ENCODE assay signal across 13 cellular contexts in genomic region chr12:52190860-52191729, GRCh38. TPM values are rescaled to one million over a fixed set of nuclear protein-coding genes. Genes with fewer than 3 reads are reported as not detected.
DNase-seq lines count a peak whose midpoint lies in the region; ATAC-seq and TF ChIP-seq lines count a peak whose summit lies in the region.
"Had no signal": no experiment of that assay in that cellular context is flagged by ENCODE, and none has a peak within 500 bp of the region (broad histone marks: within the 10 kb centered on the region; RNA-seq: fewer than 3 reads in every experiment).

No MANE protein-coding gene starts in this region.

- H3K4me3 ChIP-seq in GM23248 (no peak overlapping the region), SJSA1 (peak overlapping the region; percentile 3; the same call in 1 of the 2 replicates), hepatocyte (no peak overlapping the region), smooth muscle cell (no peak overlapping the region)

- ATAC-seq in HG03025 (IDR thresholded peaks at IDR 0.05; ENCODE audit: low FRiP score, unreplicated experiment), result no peak

- no peaks in the 10 kb centered on the region for H3K79me2 ChIP-seq in GM23248 (ENCODE audit: insufficient read depth)
- no peaks in the 10 kb centered on the region for H3K79me2 ChIP-seq in hepatocyte
- no peaks in the 10 kb centered on the region for H3K79me2 ChIP-seq in smooth muscle cell (ENCODE audit: low read depth)

- peak; percentile 47 for DNase-seq in GM23248
- DNase-seq in SJSA1 (ENCODE audit: low read depth in 1 of 2, low spot score in 2 of 2), result peak; percentile 86 to 87
- DNase-seq in hepatocyte (ENCODE audit: low spot score), result no peak
- no peak for DNase-seq in smooth muscle cell (lab: John Stamatoyannopoulos, UW; ENCODE audit: unreplicated experiment)
- DNase-seq in activated effector memory CD4-positive, alpha-beta T cell treated with Interleukin-2 at 50 U/mL for 16 hours, result no peak
- DNase-seq in NOMO-1 (lab: John Stamatoyannopoulos, UW; ENCODE audit: unreplicated experiment in 2 of 2), result no peak
- DNase-seq in CD1c-positive myeloid dendritic cell (ENCODE audit: extremely low spot score), result no peak
- DNase-seq: activated CD8-positive, alpha-beta memory T cell treated with anti-CD3 and anti-CD28 coated beads, Interleukin-2, amount 50 U/mL, for 4 hours; DND-41; kidney glomerular epithelial cell; T-helper 9 cell had no signal

- 75 to 78% methylated on average over 16 of the region's 16 CpGs for WGBS in GM23248 (ENCODE audit: low coverage in 1 of 2, low lambda C conversion rate in 2 of 2, missing lambda C conversion rate in 2 of 2), 2 experiments
- WGBS in hepatocyte (ENCODE audit: low lambda C conversion rate, missing lambda C conversion rate), result 87% methylated on average over 16 of the region's 16 CpGs
- WGBS in smooth muscle cell (ENCODE audit: low lambda C conversion rate), result 89% methylated on average over 15 of the region's 16 CpGs

- H3K27me3 ChIP-seq in GM23248 (replicated peaks; ENCODE audit: insufficient read depth) (no peaks in the 10 kb centered on the region), SJSA1 (replicated peaks) (no peaks in the 10 kb centered on the region), hepatocyte (no peaks in the 10 kb centered on the region), smooth muscle cell (ENCODE audit: low read depth) (no peaks in the 10 kb centered on the region)

- H3K4me2 ChIP-seq in GM23248 (ENCODE audit: unreplicated experiment) (peak overlapping the region; percentile 59), hepatocyte (no peak overlapping the region), smooth muscle cell (peak overlapping the region; percentile 64)

- H3K36me3 ChIP-seq in GM23248 (ENCODE audit: low read depth), result no peaks in the 10 kb centered on the region
- no peaks in the 10 kb centered on the region for H3K36me3 ChIP-seq in SJSA1
- no peaks in the 10 kb centered on the region for H3K36me3 ChIP-seq in hepatocyte (replicated peaks; ENCODE audit: insufficient read depth, low read depth)
- no peaks in the 10 kb centered on the region for H3K36me3 ChIP-seq in smooth muscle cell (ENCODE audit: low read depth)

- H3K4me1 ChIP-seq in GM23248 (ENCODE audit: insufficient read depth) (peaks cover 69% of the 10 kb centered on the region), SJSA1 (replicated peaks) (peaks cover 93% of the 10 kb centered on the region), hepatocyte (ENCODE audit: insufficient read depth) (peaks cover 47% of the 10 kb centered on the region), smooth muscle cell (ENCODE audit: low read depth) (peaks cover 25% of the 10 kb centered on the region)

- TF ChIP-seq CTCF in hepatocyte (IDR thresholded peaks at IDR 0.05; ENCODE audit: poor library complexity), result no peak
- no peak for TF ChIP-seq CTCF in smooth muscle cell (IDR thresholded peaks at IDR 0.05; ENCODE audit: borderline replicate concordance, insufficient read depth, poor library complexity, severe bottlenecking)

- H3K9me3 ChIP-seq in GM23248 (ENCODE audit: low read depth) (no peaks in the 10 kb centered on the region), SJSA1 (replicated peaks) (no peaks in the 10 kb centered on the region), hepatocyte (ENCODE audit: low read depth) (no peaks in the 10 kb centered on the region), smooth muscle cell (replicated peaks; ENCODE audit: low read depth) (no peaks in the 10 kb centered on the region)

- peaks cover 10% of the 10 kb centered on the region; the same call in 1 of the 2 replicates for H3F3A ChIP-seq in GM23248 (ENCODE audit: insufficient read depth)
- peaks cover 21% of the 10 kb centered on the region for H3F3A ChIP-seq in smooth muscle cell (ENCODE audit: low read depth)

- H2AFZ ChIP-seq in GM23248 (no peak overlapping the region), hepatocyte (no peak overlapping the region), smooth muscle cell (ENCODE audit: low read depth) (no peak overlapping the region)

- H3K9me2 ChIP-seq in GM23248 (ENCODE audit: insufficient read depth), result no peaks in the 10 kb centered on the region
- no peaks in the 10 kb centered on the region for H3K9me2 ChIP-seq in hepatocyte (replicated peaks; ENCODE audit: insufficient read depth)

- H3K27ac ChIP-seq in GM23248 (no peak overlapping the region; the same call in 1 of the 2 replicates), SJSA1 (peak overlapping the region; percentile 91), hepatocyte (peak overlapping the region; percentile 74), smooth muscle cell (ENCODE audit: low read depth) (peak overlapping the region; percentile 56)

- H4K20me1 ChIP-seq in GM23248 (ENCODE audit: insufficient read depth) (no peaks in the 10 kb centered on the region), hepatocyte (ENCODE audit: insufficient read depth, poor library complexity, severe bottlenecking) (no peaks in the 10 kb centered on the region), smooth muscle cell (ENCODE audit: low read depth) (no peaks in the 10 kb centered on the region)

- H3K9ac ChIP-seq in GM23248, result 0 out of 2 replicates have a peak overlapping the region, but pooled peaks have one; percentile 16
- peak overlapping the region; percentile 54 for H3K9ac ChIP-seq in smooth muscle cell (ENCODE audit: low read depth)

- in situ Hi-C loops in GM23248 (cut with MboI), result no loop called here

RNA-seq across cellular contexts. Expression of gene KRT80, which starts 0.7 kb away (rescaled TPM):
- 0.38 and 0.65 TPM in 2 replicates for total RNA-seq in GM23248 (2014; rRNA removed; shearing (Covaris generic))
- polyA plus RNA-seq in GM23248 (2016; fragmentation: Nextera tagmentation; extraction: Ambion mirVana), result 1.3 TPM in 2 replicates
- total RNA-seq in SJSA1 (2014; rRNA removed; shearing (Covaris generic)), result 1.5 and 4.0 TPM in 2 replicates
- total RNA-seq in hepatocyte, result 0.28 and 0.77 TPM in 2 replicates
- 1.2 and 1.5 TPM in 2 replicates for polyA plus RNA-seq in hepatocyte
- 6.7 and 11.7 TPM in 2 replicates for total RNA-seq in smooth muscle cell
- 5.1 and 6.6 TPM in 2 replicates for polyA plus RNA-seq in smooth muscle cell

RNA-seq across cellular contexts. Expression of gene KRT7, which starts 41.9 kb away (rescaled TPM):
- total RNA-seq in GM23248 (2014; rRNA removed; shearing (Covaris generic)), result 5.7 and 11.0 TPM in 2 replicates
- polyA plus RNA-seq in GM23248 (2016; fragmentation: Nextera tagmentation; extraction: Ambion mirVana) (14.4 and 17.4 TPM in 2 replicates), hepatocyte (33.3 and 80.2 TPM in 2 replicates), smooth muscle cell (190 and 744 TPM in 2 replicates)
- 2.1 and 16.1 TPM in 2 replicates for total RNA-seq in SJSA1 (2014; rRNA removed; shearing (Covaris generic))
- total RNA-seq in hepatocyte (12.6 and 27.1 TPM in 2 replicates), smooth muscle cell (168 and 214 TPM in 2 replicates)
- total RNA-seq: temporal lobe had no signal

Comparison
In these comparisons a context has a peak if more than half of its experiments do, and no peak if none do; other contexts are left out.
1. DNase-seq: peak in GM23248 (single experiment) and SJSA1 (2 of 2); none in hepatocyte (single experiment), smooth muscle cell (single experiment), activated effector memory CD4-positive, alpha-beta T cell treated with Interleukin-2 at 50 U/mL for 16 hours (single experiment), NOMO-1 (0 of 2) and CD1c-positive myeloid dendritic cell (single experiment).